16 cellular contexts compared by ENCODE assay signal in genomic region chr13:114089341-114089740, GRCh38. TPM values are rescaled to one million over a fixed set of nuclear protein-coding genes. Genes with fewer than 3 reads are reported as not detected.
A peak's percentile ranks its signal among the peaks of the same experiment; 100 is the strongest.
DNase-seq lines count a peak whose midpoint lies in the region; ATAC-seq and TF ChIP-seq lines count a peak whose summit lies in the region.
"Had no signal": no experiment of that assay in that cellular context is flagged by ENCODE, and none has a peak within 500 bp of the region (broad histone marks: within the 10 kb centered on the region; RNA-seq: fewer than 3 reads in every experiment).

No MANE protein-coding gene starts in this region.

- no peak overlapping the region for H4K91ac ChIP-seq in neuronal stem cell (ENCODE audit: low read depth, low read length, poor library complexity)

- H2BK5ac ChIP-seq in neuronal stem cell (ENCODE audit: low read length): no peak overlapping the region

- H3K14ac ChIP-seq in neuronal stem cell (ENCODE audit: low read length): peak overlapping the region; percentile 71

- H3K27me3 ChIP-seq in neuronal stem cell (ENCODE audit: control insufficient read depth in 3 of 3, insufficient read depth in 3 of 3, low read depth in 1 of 3, low read length in 3 of 3): peaks cover 0 to 7% (median 0%) of the 10 kb centered on the region in 3 experiments
- H3K27me3 ChIP-seq: heart right ventricle had no signal

- H3K4ac ChIP-seq in neuronal stem cell (ENCODE audit: low read length): no peak overlapping the region

- H3K18ac ChIP-seq in neuronal stem cell (ENCODE audit: low read length): peak overlapping the region; percentile 95

- H3K23ac ChIP-seq in neuronal stem cell (ENCODE audit: low read depth, low read length, poor library complexity): no peak overlapping the region

- H3K9ac ChIP-seq in neuronal stem cell (ENCODE audit: low read depth, low read length, poor library complexity): peak overlapping the region; percentile 70

- H3K36me3 ChIP-seq in neuronal stem cell (replicated peaks in 1 of 2; ENCODE audit: control insufficient read depth in 2 of 2, insufficient read depth in 2 of 2, low read length in 2 of 2): no peaks in the 10 kb centered on the region

- H3K27ac Mint-ChIP-seq in chondrocyte (ENCODE audit: unreplicated experiment): no peak overlapping the region
- H3K27ac Mint-ChIP-seq: type B pancreatic cell had no signal

- H2AK5ac ChIP-seq in neuronal stem cell (ENCODE audit: low read depth, low read length): peak overlapping the region; percentile 88

- DNase-seq in activated CD8-positive, alpha-beta memory T cell treated with anti-CD3 and anti-CD28 coated beads for 24 hours: peak; percentile 47
- DNase-seq in activated CD8-positive, alpha-beta memory T cell treated with anti-CD3 and anti-CD28 coated beads, Interleukin-2, amount 50 U/mL, for 4 hours: no peak
- DNase-seq in COLO668 (lab: John Stamatoyannopoulos, UW; ENCODE audit: unreplicated experiment) (peak; percentile 68), chondrocyte (ENCODE audit: low spot score) (peak; percentile 53), neuronal stem cell (ENCODE audit: low spot score) (no peak), NCI-H774 (lab: John Stamatoyannopoulos, UW) (no peak)
- DNase-seq: C1 segment of cervical spinal cord; heart right ventricle; immature natural killer cell; KG1; NCI-H1092; NCI-H2107; stimulated activated naive CD4-positive, alpha-beta T cell had no signal

- no peak for ATAC-seq in GM19324 (IDR thresholded peaks at IDR 0.05; ENCODE audit: low FRiP score, unreplicated experiment)
- ATAC-seq in GM19455 (IDR thresholded peaks at IDR 0.05; ENCODE audit: unreplicated experiment): no peak

- H3K79me1 ChIP-seq in neuronal stem cell (ENCODE audit: low read depth, low read length): no peaks in the 10 kb centered on the region

- H2BK12ac ChIP-seq in neuronal stem cell (ENCODE audit: low read length): no peak overlapping the region

- H3K9me3 Mint-ChIP-seq in chondrocyte (ENCODE audit: low read depth): peaks cover 18% of the 10 kb centered on the region

- no peak overlapping the region for H2AFZ ChIP-seq in neuronal stem cell (ENCODE audit: low read length)

- H2BK120ac ChIP-seq in neuronal stem cell (ENCODE audit: low read depth, low read length): no peak overlapping the region

- peaks cover 4% of the 10 kb centered on the region for H3K4me1 Mint-ChIP-seq in chondrocyte (ENCODE audit: low read depth)

- H2BK15ac ChIP-seq in neuronal stem cell (ENCODE audit: low read length): peak overlapping the region; percentile 26

- TF ChIP-seq CTCF in chondrocyte (IDR thresholded peaks at IDR 0.05): no peak

- no peak overlapping the region for H3K4me2 ChIP-seq in neuronal stem cell (ENCODE audit: insufficient read depth, low read length, poor library complexity, severe bottlenecking)

- peaks cover 13% of the 10 kb centered on the region for H3K36me3 Mint-ChIP-seq in chondrocyte (ENCODE audit: low read depth)
- H3K36me3 Mint-ChIP-seq: type B pancreatic cell had no signal

- peaks cover 3 to 37% of the 10 kb centered on the region in 2 donors for H3K9me3 ChIP-seq in neuronal stem cell (replicated peaks in 1 of 2; ENCODE audit: control insufficient read depth in 2 of 2, insufficient read depth in 1 of 2, low read depth in 1 of 2, low read length in 2 of 2)

- H3K4me3 ChIP-seq in neuronal stem cell (ENCODE audit: low read length in 2 of 2): no peak overlapping the region
- H3K4me3 ChIP-seq: heart right ventricle had no signal

- no peaks in the 10 kb centered on the region for H3K27me3 Mint-ChIP-seq in chondrocyte (ENCODE audit: low read depth)
- H3K27me3 Mint-ChIP-seq: type B pancreatic cell had no signal

- WGBS in neuronal stem cell (ENCODE audit: extremely low coverage in 2 of 2, insufficient read length in 2 of 2, insufficient replicate concordance in 1 of 2), 2 donors: no CpG with 5 or more reads among the region's 15 CpGs

- H3K27ac ChIP-seq in neuronal stem cell (replicated peaks; ENCODE audit: low read length): no peak overlapping the region
- H3K27ac ChIP-seq: heart right ventricle had no signal

- H3K4me3 Mint-ChIP-seq in chondrocyte (ENCODE audit: unreplicated experiment): no peak overlapping the region
- H3K4me3 Mint-ChIP-seq: type B pancreatic cell had no signal

- no peak overlapping the region for H4K8ac ChIP-seq in neuronal stem cell (ENCODE audit: low read depth, low read length)

- no peaks in the 10 kb centered on the region for H3K4me1 ChIP-seq in neuronal stem cell (ENCODE audit: control insufficient read depth in 2 of 2, insufficient read depth in 1 of 2, low read depth in 1 of 2, low read length in 2 of 2)
- H3K4me1 ChIP-seq: heart right ventricle had no signal

RNA-seq across cellular contexts. Expression of gene RASA3, which starts 43.1 kb away (rescaled TPM):
- 29.9 to 40.0 TPM (median 31.2 TPM) in 3 replicates for total RNA-seq in chondrocyte
- 9.5 TPM for polyA plus RNA-seq in neuronal stem cell (2013, experiment 1 of 2)
- 8.9 TPM for polyA plus RNA-seq in neuronal stem cell (2013, experiment 2 of 2)

Comparison
In these comparisons a context has a peak if more than half of its experiments do, and no peak if none do; other contexts are left out.
1. DNase-seq: peak in activated CD8-positive, alpha-beta memory T cell treated with anti-CD3 and anti-CD28 coated beads for 24 hours (single experiment), COLO668 (single experiment) and chondrocyte (single experiment); none in activated CD8-positive, alpha-beta memory T cell treated with anti-CD3 and anti-CD28 coated beads, Interleukin-2, amount 50 U/mL, for 4 hours (single experiment), neuronal stem cell (single experiment) and NCI-H774 (single experiment).